ENCODE assay signal across 33 cellular contexts in genomic region chr12:971991-972390, GRCh38.
"Had no signal": no experiment of that assay in that cellular context is flagged by ENCODE, and none has a peak within 500 bp of the region (broad histone marks: within the 10 kb centered on the region; RNA-seq: fewer than 3 reads in every experiment).

No MANE protein-coding gene starts in this region.

- FAIRE-seq: astrocyte, bronchial epithelial cell had no signal

- H3K27ac ChIP-seq: adrenal gland, ascending aorta, body of pancreas, brain microvascular endothelial cell, breast epithelium, cardiac muscle cell had no signal

- H3K36me3 ChIP-seq: adrenal gland, ascending aorta, brain microvascular endothelial cell, breast epithelium, cardiac muscle cell had no signal

- H3K9me3 ChIP-seq: adrenal gland, ascending aorta, body of pancreas, breast epithelium had no signal

- H3K27me3 ChIP-seq: adrenal gland, ascending aorta, body of pancreas, brain microvascular endothelial cell, breast epithelium, cardiac muscle cell had no signal

- H3K4me1 ChIP-seq: adrenal gland, ascending aorta, body of pancreas, breast epithelium had no signal

- H3K4me3 ChIP-seq: adrenal gland, ascending aorta, body of pancreas, breast epithelium, cardiac muscle cell had no signal

- DNase-seq: activated effector memory CD4-positive, alpha-beta T cell treated with anti-CD3 and anti-CD28 coated beads, Interleukin-2, amount 50 U/mL, for 16 hours; activated effector memory CD4-positive, alpha-beta T cell treated with Interleukin-2 at 50 U/mL for 16 hours; activated gamma-delta T cell; activated gamma-delta T cell treated with Interleukin-2 at 50 U/mL for 16 hours; activated naive CD4-positive, alpha-beta T cell; activated naive CD4-positive, alpha-beta T cell treated with anti-CD3 and anti-CD28 coated beads for 36 hours; activated naive CD4-positive, alpha-beta T cell treated with anti-CD3 and anti-CD28 coated beads, Interleukin-2, amount 10 ng/mL, durations not matched to agents 7 days and 5 days; activated naive CD4-positive, alpha-beta T cell treated with anti-CD3 and anti-CD28 coated beads, Interleukin-2, amount 50 U/mL, for 16 hours; activated naive CD4-positive, alpha-beta T cell treated with Interleukin-2 at 50 U/mL for 16 hours; activated naive CD8-positive, alpha-beta T cell treated with anti-CD3 and anti-CD28 coated beads for 36 hours; activated naive CD8-positive, alpha-beta T cell treated with anti-CD3 and anti-CD28 coated beads, Interleukin-2, amount 10 ng/mL, durations not matched to agents 7 days and 5 days; activated naive CD8-positive, alpha-beta T cell treated with anti-CD3 and anti-CD28 coated beads, Interleukin-2, amount 50 U/mL, for 24 hours; activated T-cell treated with anti-CD3 and anti-CD28 coated beads for 4 hours; activated T-cell treated with anti-CD3 and anti-CD28 coated beads, Interleukin-2, amount 50 U/mL, for 1 hour; activated T-cell treated with anti-CD3 and anti-CD28 coated beads, Interleukin-2, amount 50 U/mL, for 24 hours; activated T-cell treated with anti-CD3 and anti-CD28 coated beads, Interleukin-2, amount 50 U/mL, for 4 hours; activated T-cell treated with anti-CD3 and anti-CD28 coated beads, Interleukin-2, amount 50 U/mL, for 48 hours; activated T-cell treated with anti-CD3 and anti-CD28 coated beads, Interleukin-2, amount 50 U/mL, for 72 hours; adrenal gland; amniotic stem cell; amygdala; anterior cingulate cortex; aorta; body of pancreas; brain microvascular endothelial cell; caudate nucleus; central memory CD4-positive, alpha-beta T cell; cerebellar nuclear complex had no signal
